ENCODE assay signal across 25 cellular contexts in the genomic region with DNA sequence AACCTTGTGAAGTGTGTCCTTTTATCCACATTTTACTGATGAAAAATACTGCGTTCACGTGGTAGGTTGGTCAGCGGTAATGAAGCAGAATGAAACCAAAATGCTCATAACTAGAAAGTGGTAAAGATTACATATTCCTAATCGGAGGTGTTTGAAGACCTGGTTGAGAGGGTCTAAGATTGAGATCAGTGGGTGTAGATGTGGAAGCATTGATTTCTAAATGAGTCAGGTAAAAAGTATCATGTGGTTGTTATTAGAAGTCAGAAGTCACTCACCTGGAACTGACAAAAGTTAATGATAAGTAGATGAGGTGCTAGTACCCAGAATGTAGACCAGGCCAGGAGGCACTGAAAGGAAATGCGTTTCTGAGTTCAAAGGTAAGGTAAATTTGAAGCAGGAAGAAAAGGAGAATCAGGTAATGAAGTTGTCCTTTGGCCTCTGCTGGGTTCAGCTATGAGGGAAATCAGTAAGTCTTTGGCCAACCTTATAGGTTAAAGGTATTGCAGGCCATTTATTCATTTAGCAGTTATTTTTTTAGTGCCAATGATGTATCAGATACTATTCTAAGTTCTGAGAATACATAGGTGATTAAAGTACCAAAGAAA. TPM values are rescaled to one million over a fixed set of nuclear protein-coding genes. Genes with fewer than 3 reads are reported as not detected.
DNase-seq lines count a peak whose midpoint lies in the region; ATAC-seq, FAIRE-seq and TF ChIP-seq lines count a peak whose summit lies in the region.
"Had no signal": no experiment of that assay in that cellular context is flagged by ENCODE, and none has a peak within 500 bp of the region (broad histone marks: within the 10 kb centered on the region; RNA-seq: fewer than 3 reads in every experiment).

No MANE protein-coding gene starts in this region.

- no TSS peak for BruUV-seq in GM12878 (replicated peaks; lab: Mats Ljungman, UMichigan)

- no peaks in the 10 kb centered on the region for H3K79me2 ChIP-seq in GM12878 (ENCODE audit: control insufficient read depth, insufficient read depth, low read length)

- TF ChIP-seq CTCF in GM12878 (IDR thresholded peaks at IDR 0.05 in 2 of 3, conservative IDR thresholded peaks at IDR 0.05 in 1 of 3; ENCODE audit: control insufficient read depth in 2 of 3, extremely low read depth in 1 of 3, insufficient read depth in 1 of 3, low read depth in 3 of 3, low read length in 3 of 3) = no peak

- no peaks in the 10 kb centered on the region for H3K27me3 ChIP-seq in GM12878 (replicated peaks in 1 of 2; ENCODE audit: control insufficient read depth in 2 of 2, insufficient read depth in 2 of 2, low read length in 1 of 2)
- H3K27me3 ChIP-seq: cardiac muscle cell, ovary, right lobe of liver, SJCRH30 had no signal

- TF ChIP-seq RAD21 in GM12878 (IDR thresholded peaks at IDR 0.05; ENCODE audit: insufficient read depth, low read depth, low read length) = no peak

- peak; percentile 78 for FAIRE-seq in GM12878 (lab: Jason Lieb, UNC)

- ATAC-seq in GM19023 (IDR thresholded peaks at IDR 0.05; ENCODE audit: unreplicated experiment) = peak; percentile 48
- peak; percentile 43 for ATAC-seq in HG02885 (IDR thresholded peaks at IDR 0.05; ENCODE audit: poor library complexity, unreplicated experiment)
- ATAC-seq in GM12878 = peak; percentile 67
- no peak for ATAC-seq in HG03108 (IDR thresholded peaks at IDR 0.05; ENCODE audit: unreplicated experiment)
- ATAC-seq: GM23338; naive thymus-derived CD4-positive, alpha-beta T cell; right lobe of liver; T-helper 17 cell had no signal

- SMC1A ChIA-PET in GM12878 (lab: Charles Lee; ENCODE audit: uncharacterized antibody, unreplicated experiment) = interaction anchor here (0.6 kb wide), 1 partner anchor 269 kb away, joined by 3 read pairs; no protein-coding TSS in a partner anchor

- no peak for TF ChIP-seq EP300 in GM12878 (IDR thresholded peaks at IDR 0.05; ENCODE audit: borderline replicate concordance in 1 of 2, control insufficient read depth in 1 of 2, low read depth in 2 of 2, low read length in 2 of 2)

- POLR2A ChIA-PET in GM12878 (lab: Charles Lee) = interaction anchor here (0.5 kb wide), 1 partner anchor 180 kb away, joined by 3 read pairs; no protein-coding TSS in a partner anchor

- H3K27ac ChIP-seq in GM12878 (ENCODE audit: control insufficient read depth, insufficient read depth) = no peak overlapping the region
- H3K27ac ChIP-seq: cardiac muscle cell, ovary, PC-9, right lobe of liver, SJCRH30, thoracic aorta, WERI-Rb-1 had no signal

- in situ Hi-C loops in GM12878 (cut with MboI) = no loop called here

- no peak overlapping the region for H3K4me3 ChIP-seq in GM12878
- H3K4me3 ChIP-seq: cardiac muscle cell, GM23338, ovary, PC-9, right lobe of liver, SJCRH30, thoracic aorta had no signal

- intact Hi-C loops in GM12878 (cut with micrococcal nuclease; ENCODE audit: unreplicated experiment) = no loop called here

- RAD21 ChIA-PET in GM12878 (lab: Charles Lee; ENCODE audit: unreplicated experiment) = no interaction called here

- CTCF ChIA-PET in GM12878 (lab: Yijun Ruan, JAX) = no interaction called here

- DNase-seq in GM12878 (ENCODE audit: low read depth, low spot score) (peak; percentile 13), NCI-H2227 (lab: John Stamatoyannopoulos, UW; ENCODE audit: unreplicated experiment) (no peak), NK-92 (lab: John Stamatoyannopoulos, UW; ENCODE audit: unreplicated experiment) (no peak), DMS 273 (lab: John Stamatoyannopoulos, UW; ENCODE audit: unreplicated experiment) (no peak)
- DNase-seq: activated gamma-delta T cell treated with Interleukin-2 at 50 U/mL for 16 hours; amniotic stem cell; dermis blood vessel endothelial cell; EL; foreskin fibroblast; mesenchymal stem cell; naive thymus-derived CD4-positive, alpha-beta T cell; NCI-H2171 treated with DMSO at 0.1 percent for 48 hours; NCI-H774; ovary; PC-9; right lobe of liver; SJCRH30; T-helper 17 cell; WERI-Rb-1 had no signal

- no peak for TF ChIP-seq POLR2A in GM12878 (IDR thresholded peaks at IDR 0.05; ENCODE audit: low read depth, low read length)

- H2AFZ ChIP-seq in GM12878 (ENCODE audit: control insufficient read depth, low read depth, low read length) = no peak overlapping the region
- H2AFZ ChIP-seq: GM23338, PC-9 had no signal

- no peaks in the 10 kb centered on the region for H4K20me1 ChIP-seq in GM12878 (ENCODE audit: control insufficient read depth, insufficient read depth)

- WGBS in GM12878 (ENCODE audit: insufficient coverage, insufficient replicate concordance, low lambda C conversion rate, missing lambda C conversion rate) = 14% methylated on average over 5 of the region's 5 CpGs

- H3K4me2 ChIP-seq in GM12878 (ENCODE audit: control insufficient read depth, insufficient read depth) = no peak overlapping the region
- H3K4me2 ChIP-seq: GM23338, PC-9 had no signal

- H3K36me3 ChIP-seq in GM12878 (ENCODE audit: control insufficient read depth in 2 of 2, insufficient read depth in 2 of 2, low read length in 1 of 2) = no peaks in the 10 kb centered on the region
- H3K36me3 ChIP-seq: cardiac muscle cell, ovary, right lobe of liver, SJCRH30, thoracic aorta, WERI-Rb-1 had no signal

- H3K9ac ChIP-seq in GM12878 (ENCODE audit: control insufficient read depth, insufficient read depth, low read length) = no peak overlapping the region

- H3K4me1 ChIP-seq in GM12878 (ENCODE audit: control insufficient read depth, insufficient read depth, low read length) = no peaks in the 10 kb centered on the region
- H3K4me1 ChIP-seq: right lobe of liver, SJCRH30 had no signal

- H3K9me3 ChIP-seq in GM12878 (replicated peaks; ENCODE audit: control insufficient read depth, insufficient read depth, low read length) = no peaks in the 10 kb centered on the region
- H3K9me3 ChIP-seq: ovary, right lobe of liver, SJCRH30, thoracic aorta had no signal

TF ChIP-seq in GM12878, 131 proteins besides CTCF, POLR2A, EP300 and RAD21 (continues in another document):
- TF ChIP-seq, protein P1, sequence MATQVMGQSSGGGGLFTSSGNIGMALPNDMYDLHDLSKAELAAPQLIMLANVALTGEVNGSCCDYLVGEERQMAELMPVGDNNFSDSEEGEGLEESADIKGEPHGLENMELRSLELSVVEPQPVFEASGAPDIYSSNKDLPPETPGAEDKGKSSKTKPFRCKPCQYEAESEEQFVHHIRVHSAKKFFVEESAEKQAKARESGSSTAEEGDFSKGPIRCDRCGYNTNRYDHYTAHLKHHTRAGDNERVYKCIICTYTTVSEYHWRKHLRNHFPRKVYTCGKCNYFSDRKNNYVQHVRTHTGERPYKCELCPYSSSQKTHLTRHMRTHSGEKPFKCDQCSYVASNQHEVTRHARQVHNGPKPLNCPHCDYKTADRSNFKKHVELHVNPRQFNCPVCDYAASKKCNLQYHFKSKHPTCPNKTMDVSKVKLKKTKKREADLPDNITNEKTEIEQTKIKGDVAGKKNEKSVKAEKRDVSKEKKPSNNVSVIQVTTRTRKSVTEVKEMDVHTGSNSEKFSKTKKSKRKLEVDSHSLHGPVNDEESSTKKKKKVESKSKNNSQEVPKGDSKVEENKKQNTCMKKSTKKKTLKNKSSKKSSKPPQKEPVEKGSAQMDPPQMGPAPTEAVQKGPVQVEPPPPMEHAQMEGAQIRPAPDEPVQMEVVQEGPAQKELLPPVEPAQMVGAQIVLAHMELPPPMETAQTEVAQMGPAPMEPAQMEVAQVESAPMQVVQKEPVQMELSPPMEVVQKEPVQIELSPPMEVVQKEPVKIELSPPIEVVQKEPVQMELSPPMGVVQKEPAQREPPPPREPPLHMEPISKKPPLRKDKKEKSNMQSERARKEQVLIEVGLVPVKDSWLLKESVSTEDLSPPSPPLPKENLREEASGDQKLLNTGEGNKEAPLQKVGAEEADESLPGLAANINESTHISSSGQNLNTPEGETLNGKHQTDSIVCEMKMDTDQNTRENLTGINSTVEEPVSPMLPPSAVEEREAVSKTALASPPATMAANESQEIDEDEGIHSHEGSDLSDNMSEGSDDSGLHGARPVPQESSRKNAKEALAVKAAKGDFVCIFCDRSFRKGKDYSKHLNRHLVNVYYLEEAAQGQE (IDR thresholded peaks at IDR 0.05; ENCODE audit: low read depth, low read length) = no peak
- TF ChIP-seq CEBPB (IDR thresholded peaks at IDR 0.05; ENCODE audit: borderline replicate concordance in 1 of 2, low read depth in 2 of 2, low read length in 2 of 2) = peak in 1 of 2 experiments; percentile 55; a peak in 1 of 4 replicates
- TF ChIP-seq BCL11A (IDR thresholded peaks at IDR 0.05; ENCODE audit: low read depth, low read length) = peak; percentile 73; the same call in 1 of the 2 replicates
- TF ChIP-seq CBX5 (IDR thresholded peaks at IDR 0.05; ENCODE audit: low read depth) = no peak
- TF ChIP-seq, protein P2, sequence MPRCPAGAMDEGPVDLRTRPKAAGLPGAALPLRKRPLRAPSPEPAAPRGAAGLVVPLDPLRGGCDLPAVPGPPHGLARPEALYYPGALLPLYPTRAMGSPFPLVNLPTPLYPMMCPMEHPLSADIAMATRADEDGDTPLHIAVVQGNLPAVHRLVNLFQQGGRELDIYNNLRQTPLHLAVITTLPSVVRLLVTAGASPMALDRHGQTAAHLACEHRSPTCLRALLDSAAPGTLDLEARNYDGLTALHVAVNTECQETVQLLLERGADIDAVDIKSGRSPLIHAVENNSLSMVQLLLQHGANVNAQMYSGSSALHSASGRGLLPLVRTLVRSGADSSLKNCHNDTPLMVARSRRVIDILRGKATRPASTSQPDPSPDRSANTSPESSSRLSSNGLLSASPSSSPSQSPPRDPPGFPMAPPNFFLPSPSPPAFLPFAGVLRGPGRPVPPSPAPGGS (IDR thresholded peaks at IDR 0.05; ENCODE audit: borderline replicate concordance, insufficient read depth, low read depth, low read length, poor library complexity, severe bottlenecking) = peak; percentile 24

RNA-seq across cellular contexts. Expression of a gene that starts 31.2 kb away (rescaled TPM):
- total RNA-seq in GM12878 (2013; cell fraction: nucleolus; rRNA removed) = not detected in 2 replicates
- total RNA-seq in GM12878 (2014; rRNA removed) (not detected in 2 replicates), GM12878 (2014; rRNA removed; fragmentation: Illumina TruSeq; extraction: Trizol) (not detected in 2 replicates), GM12878 (2021) (0.05 TPM in 1 of 2 replicates, not detected in the other)
- not detected for polyA plus RNA-seq in GM12878 (2011; ENCODE audit: low read depth)
- polyA plus RNA-seq in GM12878 (2011; rRNA removed) (not detected in 2 replicates), GM12878 (2014; fragmentation: Illumina TruSeq; extraction: Trizol) (not detected in 2 replicates), GM12878 (2014; fragmentation: Nextera tagmentation; extraction: Ambion mirVana) (not detected), GM12878 (2014; rRNA removed) (not detected in 2 replicates), GM12878 (2016; fragmentation: Nextera tagmentation; extraction: Ambion mirVana) (not detected)
- polyA plus RNA-seq in GM12878 (2011; cell fraction: cytosol; rRNA removed) = not detected in 2 replicates
- polyA plus RNA-seq in GM12878 (2011; cell fraction: nucleus; rRNA removed) = not detected in 2 replicates
- polyA plus RNA-seq in GM12878 (2012) = 0.03 TPM in 1 of 2 replicates, not detected in the other
- polyA minus RNA-seq in GM12878 (2011; rRNA and poly(A)+ RNA removed) = not detected in 2 replicates
- not detected in 2 replicates for polyA minus RNA-seq in GM12878 (2011; cell fraction: cytosol; rRNA and poly(A)+ RNA removed)
- polyA minus RNA-seq in GM12878 (2011; cell fraction: nucleus; rRNA and poly(A)+ RNA removed) = not detected in 2 replicates
- total RNA-seq: dermis blood vessel endothelial cell; naive thymus-derived CD4-positive, alpha-beta T cell; T-helper 17 cell; thoracic aorta had no signal
- polyA plus RNA-seq: cardiac muscle cell; naive thymus-derived CD4-positive, alpha-beta T cell; ovary had no signal
